31 cellular contexts compared by ENCODE assay signal in genomic region chr1:47837866-47838561, GRCh38.
A peak's percentile ranks its signal among the peaks of the same experiment; 100 is the strongest.
DNase-seq lines count a peak whose midpoint lies in the region; ATAC-seq and TF ChIP-seq lines count a peak whose summit lies in the region.
"Had no signal": no experiment of that assay in that cellular context is flagged by ENCODE, and none has a peak within 500 bp of the region (broad histone marks: within the 10 kb centered on the region; RNA-seq: fewer than 3 reads in every experiment).

No MANE protein-coding gene starts in this region.

- no peak for TF ChIP-seq CTCF in CD14-positive monocyte (IDR thresholded peaks at IDR 0.05)
- no peak for TF ChIP-seq CTCF in endodermal cell (conservative IDR thresholded peaks at IDR 0.05)

- DNase-seq in CD14-positive monocyte (ENCODE audit: low spot score) (peak; percentile 16), DMS53 treated with DMSO at 0.1 percent for 48 hours (lab: John Stamatoyannopoulos, UW; ENCODE audit: unreplicated experiment) (peak; percentile 40), left colon (peak; percentile 65 to 80), endodermal cell (no peak)
- no peak for DNase-seq in effector CD4-positive, alpha-beta T cell
- DNase-seq: ACHN; activated CD4-positive, alpha-beta memory T cell treated with anti-CD3 and anti-CD28 coated beads, Interleukin-2, amount 10 ng/mL, durations not matched to agents 7 days and 5 days; activated CD8-positive, alpha-beta memory T cell treated with anti-CD3 and anti-CD28 coated beads, Interleukin-2, amount 50 U/mL, for 48 hours; activated naive CD8-positive, alpha-beta T cell treated with anti-CD3 and anti-CD28 coated beads, Interleukin-2, amount 10 ng/mL, durations not matched to agents 7 days and 5 days; BE2C; DMS79; GDM1; islet precursor cell; NCI-H1417 treated with DMSO at 0.1 percent for 48 hours; NCI-H748 treated with DMSO at 0.1 percent for 48 hours; thyroid gland had no signal

- intact Hi-C loops in CD14-positive monocyte (cut with micrococcal nuclease), result no loop called here
- intact Hi-C loops in left colon (cut with DNase I, micrococcal nuclease), result no loop called here

- H3K27ac ChIP-seq in rectal smooth muscle tissue (ENCODE audit: low read depth, low read length) (peak overlapping the region; percentile 15), endodermal cell (ENCODE audit: low read depth, low read length) (no peak overlapping the region)
- H3K27ac ChIP-seq: cardiac muscle cell, KMS-11, neural progenitor cell, thyroid gland had no signal

- no peak overlapping the region for H3K4me3 ChIP-seq in rectal smooth muscle tissue (ENCODE audit: low read length)
- no peak overlapping the region for H3K4me3 ChIP-seq in endodermal cell (ENCODE audit: low read length)
- H3K4me3 ChIP-seq: ascending aorta, cardiac muscle cell, lung, neural progenitor cell, thyroid gland had no signal

- WGBS in endodermal cell (ENCODE audit: insufficient coverage in 1 of 2, insufficient read length in 1 of 2), 2 experiments, result 92 to 95% methylated on average over 5 of the region's 5 CpGs

- ATAC-seq in left colon, result peak; percentile 88
- ATAC-seq in GM19467 (IDR thresholded peaks at IDR 0.05; ENCODE audit: unreplicated experiment), result no peak
- no peak for ATAC-seq in SK-N-SH treated with all-trans-retinoic acid at 6 μM for 48 hours
- ATAC-seq: activated CD4-positive, CD25-positive, alpha-beta regulatory T cell treated with anti-CD3 and anti-CD28 coated beads, Interleukin-2, amount 50 U/mL, for 24 hours; HCT116 had no signal

- H3K4me1 Mint-ChIP-seq in CD14-positive monocyte (no peaks in the 10 kb centered on the region), endodermal cell (peaks cover 14% of the 10 kb centered on the region)
- H3K4me1 Mint-ChIP-seq: activated CD4-positive, alpha-beta memory T cell treated with anti-CD3 and anti-CD28 coated beads, Interleukin-2, amount 10 ng/mL, durations not matched to agents 7 days and 5 days; activated naive CD8-positive, alpha-beta T cell treated with anti-CD3 and anti-CD28 coated beads, Interleukin-2, amount 10 ng/mL, durations not matched to agents 7 days and 5 days had no signal

- no peaks in the 10 kb centered on the region for H3K4me1 ChIP-seq in rectal smooth muscle tissue (ENCODE audit: control insufficient read depth, insufficient read depth, low read length)
- no peaks in the 10 kb centered on the region for H3K4me1 ChIP-seq in endodermal cell (ENCODE audit: control insufficient read depth, insufficient read depth, low read length)
- H3K4me1 ChIP-seq: BE2C had no signal

- H3K9me3 ChIP-seq in endodermal cell (ENCODE audit: control insufficient read depth, low read length), result peaks cover 22% of the 10 kb centered on the region
- H3K9me3 ChIP-seq: BE2C, thyroid gland had no signal

- H3K27ac Mint-ChIP-seq in CD14-positive monocyte (no peak overlapping the region), endodermal cell (no peak overlapping the region)
- H3K27ac Mint-ChIP-seq: activated CD4-positive, alpha-beta memory T cell treated with anti-CD3 and anti-CD28 coated beads, Interleukin-2, amount 10 ng/mL, durations not matched to agents 7 days and 5 days; activated naive CD8-positive, alpha-beta T cell treated with anti-CD3 and anti-CD28 coated beads, Interleukin-2, amount 10 ng/mL, durations not matched to agents 7 days and 5 days; activated T-helper 2 cell treated with anti-CD3 and anti-CD28 coated beads, Interferon-gamma antibody, Interleukin-2, Interleukin-4, amounts not matched to agents 10 μg/mL and 5 μg/mL and 100 μg/mL, durations not matched to agents 14 hours and 24 hours and 36 hours; dendritic cell treated with granulocyte-macrophage colony-stimulating factor and Interleukin-4, amounts not matched to agents 40 ng/mL and 50 ng/mL, for 4 days; stimulated activated naive CD8-positive, alpha-beta T cell treated with anti-CD3 and anti-CD28 coated beads, Interleukin-15, Interleukin-2, amounts not matched to agents 100 ng/mL and 50 ng/mL, for 24 hours; T-helper 1 cell treated with Interleukin-12 subunit alpha and Interleukin-12 subunit beta and Interleukin-4 antibody, amounts not matched to agents 30 μg/mL and 1 μg/mL, for 36 hours had no signal

- H3K36me3 ChIP-seq in rectal smooth muscle tissue (ENCODE audit: control insufficient read depth, insufficient read depth, low read length), result no peaks in the 10 kb centered on the region
- H3K36me3 ChIP-seq in endodermal cell (ENCODE audit: control insufficient read depth, insufficient read depth, low read length), result peaks cover 14% of the 10 kb centered on the region
- H3K36me3 ChIP-seq: ascending aorta, BE2C, cardiac muscle cell, neural progenitor cell, thyroid gland had no signal

- H3K27me3 Mint-ChIP-seq in CD14-positive monocyte (ENCODE audit: low read depth in 3 of 3) (peaks cover 1 to 10% (median 2%) of the 10 kb centered on the region in 3 donors), endodermal cell (ENCODE audit: insufficient read depth) (no peaks in the 10 kb centered on the region)
- H3K27me3 Mint-ChIP-seq: progenitor cell of endocrine pancreas had no signal

- H3K36me3 Mint-ChIP-seq in CD14-positive monocyte, result no peaks in the 10 kb centered on the region
- peaks cover 11% of the 10 kb centered on the region for H3K36me3 Mint-ChIP-seq in endodermal cell (ENCODE audit: low read depth)
- H3K36me3 Mint-ChIP-seq: activated naive CD8-positive, alpha-beta T cell treated with anti-CD3 and anti-CD28 coated beads, Interleukin-2, amount 10 ng/mL, durations not matched to agents 7 days and 5 days had no signal

- H3K27me3 ChIP-seq in rectal smooth muscle tissue (ENCODE audit: control insufficient read depth, insufficient read depth, low read length) (no peaks in the 10 kb centered on the region), endodermal cell (ENCODE audit: control insufficient read depth, insufficient read depth, low read length, poor library complexity, severe bottlenecking) (no peaks in the 10 kb centered on the region)
- H3K27me3 ChIP-seq: ascending aorta, BE2C, neural progenitor cell, thyroid gland had no signal

- no peak overlapping the region for H3K4me3 Mint-ChIP-seq in CD14-positive monocyte
- H3K4me3 Mint-ChIP-seq in endodermal cell, result no peak overlapping the region
- H3K4me3 Mint-ChIP-seq: activated CD4-positive, alpha-beta memory T cell treated with anti-CD3 and anti-CD28 coated beads, Interleukin-2, amount 10 ng/mL, durations not matched to agents 7 days and 5 days; activated naive CD8-positive, alpha-beta T cell treated with anti-CD3 and anti-CD28 coated beads, Interleukin-2, amount 10 ng/mL, durations not matched to agents 7 days and 5 days; dendritic cell treated with granulocyte-macrophage colony-stimulating factor and Interleukin-4, amounts not matched to agents 40 ng/mL and 50 ng/mL, for 4 days; neural progenitor cell; stimulated activated naive CD8-positive, alpha-beta T cell treated with anti-CD3 and anti-CD28 coated beads, Interleukin-15, Interleukin-2, amounts not matched to agents 100 ng/mL and 50 ng/mL, for 24 hours; T-helper 1 cell treated with Interleukin-12 subunit alpha and Interleukin-12 subunit beta and Interleukin-4 antibody, amounts not matched to agents 30 μg/mL and 1 μg/mL, for 36 hours had no signal

- no peak overlapping the region for H3K9ac ChIP-seq in rectal smooth muscle tissue (ENCODE audit: low read length)
- no peak overlapping the region for H3K9ac ChIP-seq in endodermal cell (ENCODE audit: extremely low read depth, low read length, poor library complexity, severe bottlenecking)
- H3K9ac ChIP-seq: KMS-11, neural progenitor cell had no signal

- H3K9me3 Mint-ChIP-seq in CD14-positive monocyte, result peaks cover 2 to 6% (median 3%) of the 10 kb centered on the region in 7 donors
- peaks cover 7% of the 10 kb centered on the region for H3K9me3 Mint-ChIP-seq in endodermal cell

TF ChIP-seq in SK-N-SH treated with all-trans-retinoic acid at 6 μM for 48 hours, 23 proteins besides CTCF, POLR2A, EP300 and RAD21 (continues in another document):
- TF ChIP-seq PATZ1 (CRISPR knock-in tag; IDR thresholded peaks at IDR 0.05; ENCODE audit: borderline replicate concordance) (no peak), SNAI2 (CRISPR knock-in tag; IDR thresholded peaks at IDR 0.05) (no peak), ESRRG (CRISPR knock-in tag; IDR thresholded peaks at IDR 0.05) (no peak), GLIS3 (CRISPR knock-in tag; IDR thresholded peaks at IDR 0.05) (no peak), CSRNP3 (CRISPR knock-in tag; IDR thresholded peaks at IDR 0.05) (no peak), BACH2 (CRISPR knock-in tag; IDR thresholded peaks at IDR 0.05; ENCODE audit: borderline replicate concordance) (no peak), ZC3H10 (CRISPR knock-in tag; IDR thresholded peaks at IDR 0.05) (no peak), CSDC2 (CRISPR knock-in tag; IDR thresholded peaks at IDR 0.05) (no peak), ZFP30 (CRISPR knock-in tag; IDR thresholded peaks at IDR 0.05) (no peak), PPARA (CRISPR knock-in tag; IDR thresholded peaks at IDR 0.05; ENCODE audit: borderline replicate concordance) (no peak)

Comparison
In these comparisons a context has a peak if more than half of its experiments do, and no peak if none do; other contexts are left out.
1. DNase-seq: peak in CD14-positive monocyte (single experiment), DMS53 treated with DMSO at 0.1 percent for 48 hours (single experiment) and left colon (2 of 2); none in endodermal cell (single experiment) and effector CD4-positive, alpha-beta T cell (single experiment).